ENCODE assay signal across 19 cellular contexts in genomic region chr3:140602781-140603180, GRCh38.
DNase-seq lines count a peak whose midpoint lies in the region; TF ChIP-seq lines count a peak whose summit lies in the region.
"Had no signal": no experiment of that assay in that cellular context is flagged by ENCODE, and none has a peak within 500 bp of the region (broad histone marks: within the 10 kb centered on the region; RNA-seq: fewer than 3 reads in every experiment).

No MANE protein-coding gene starts in this region.

- peaks cover 2% of the 10 kb centered on the region for H3K9me3 Mint-ChIP-seq in activated naive CD4-positive, alpha-beta T cell treated with anti-CD3 and anti-CD28 coated beads for 36 hours

- no peak overlapping the region for H3K4me3 Mint-ChIP-seq in activated naive CD4-positive, alpha-beta T cell treated with anti-CD3 and anti-CD28 coated beads for 36 hours
- H3K4me3 Mint-ChIP-seq: CD4-positive, CD25-positive, alpha-beta regulatory T cell; T-cell had no signal

- H3K36me3 Mint-ChIP-seq in activated naive CD4-positive, alpha-beta T cell treated with anti-CD3 and anti-CD28 coated beads for 36 hours (ENCODE audit: low read depth), result no peaks in the 10 kb centered on the region
- H3K36me3 Mint-ChIP-seq: CD4-positive, CD25-positive, alpha-beta regulatory T cell; T-cell had no signal

- intact Hi-C loops in activated naive CD4-positive, alpha-beta T cell treated with anti-CD3 and anti-CD28 coated beads for 36 hours (cut with micrococcal nuclease), result no loop called here

- no peaks in the 10 kb centered on the region for H3K27me3 Mint-ChIP-seq in activated naive CD4-positive, alpha-beta T cell treated with anti-CD3 and anti-CD28 coated beads for 36 hours (ENCODE audit: low read depth)
- H3K27me3 Mint-ChIP-seq: CD4-positive, CD25-positive, alpha-beta regulatory T cell had no signal

- CTCF ChIA-PET in activated naive CD4-positive, alpha-beta T cell treated with anti-CD3 and anti-CD28 coated beads for 36 hours (lab: Charles Lee), result no interaction called here

- no peak for TF ChIP-seq CTCF in fibroblast of mammary gland (conservative IDR thresholded peaks at IDR 0.05; ENCODE audit: control insufficient read depth, insufficient read depth, low read depth, low read length)

- no peak overlapping the region for H3K4me3 ChIP-seq in fibroblast of mammary gland (ENCODE audit: control insufficient read depth, low read depth, low read length)
- H3K4me3 ChIP-seq: A549, K562 had no signal

- H3K27ac Mint-ChIP-seq in activated naive CD4-positive, alpha-beta T cell treated with anti-CD3 and anti-CD28 coated beads for 36 hours, result no peak overlapping the region
- H3K27ac Mint-ChIP-seq: CD4-positive, CD25-positive, alpha-beta regulatory T cell; T-cell had no signal

- DNase-seq in HT1080 (ENCODE audit: low read depth) (peak; percentile 62), RKO (ENCODE audit: low spot score) (peak; percentile 9), fibroblast of mammary gland (ENCODE audit: low read depth) (peak; percentile 19), renal cortical epithelial cell (ENCODE audit: low read depth) (peak; percentile 76), MV-4-11 (lab: John Stamatoyannopoulos, UW) (no peak), NCI-H2081 treated with DMSO at 0.1 percent for 48 hours (lab: John Stamatoyannopoulos, UW) (no peak)
- no peak for DNase-seq in activated naive CD4-positive, alpha-beta T cell treated with anti-CD3 and anti-CD28 coated beads for 36 hours
- DNase-seq: CD4-positive, CD25-positive, alpha-beta regulatory T cell; DMS79; NCI-H1092 treated with DMSO at 0.1 percent for 48 hours; NCI-H146; NCI-H2029; NCI-H226; NCI-H524; NCI-H774; SHP77 treated with DMSO at 0.1 percent for 48 hours; T-cell had no signal

- H3K4me1 Mint-ChIP-seq in activated naive CD4-positive, alpha-beta T cell treated with anti-CD3 and anti-CD28 coated beads for 36 hours (ENCODE audit: low read depth), result no peaks in the 10 kb centered on the region
- H3K4me1 Mint-ChIP-seq: CD4-positive, CD25-positive, alpha-beta regulatory T cell; T-cell had no signal

Comparison
In these comparisons a context has a peak if more than half of its experiments do, and no peak if none do; other contexts are left out.
1. DNase-seq: peak in HT1080 (single experiment), RKO (single experiment), fibroblast of mammary gland (single experiment) and renal cortical epithelial cell (single experiment); none in activated naive CD4-positive, alpha-beta T cell treated with anti-CD3 and anti-CD28 coated beads for 36 hours (single experiment), MV-4-11 (single experiment) and NCI-H2081 treated with DMSO at 0.1 percent for 48 hours (single experiment).